Comparison of ENCODE assay signal across 37 cellular contexts in the genomic region with DNA sequence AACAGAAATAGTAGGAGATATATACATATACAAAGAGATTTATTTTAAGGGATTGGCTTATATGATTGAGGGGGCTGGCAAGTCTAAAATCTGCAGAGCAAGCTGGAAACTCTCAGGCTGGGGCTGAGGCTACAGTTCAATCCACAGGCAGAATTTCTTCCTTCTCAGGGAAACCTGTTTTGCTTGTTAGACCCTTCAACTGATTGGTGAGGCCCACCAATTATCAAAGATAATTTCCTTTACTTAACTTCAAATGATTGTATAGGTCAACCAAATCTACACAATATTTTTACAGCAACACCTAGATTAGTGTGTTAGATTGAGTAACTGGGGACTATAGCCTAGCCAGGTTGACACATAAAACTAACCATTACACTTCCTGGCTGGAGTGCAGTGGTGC. TPM values are rescaled to one million over a fixed set of nuclear protein-coding genes. Genes with fewer than 3 reads are reported as not detected.
A peak's percentile ranks its signal among the peaks of the same experiment; 100 is the strongest.
DNase-seq lines count a peak whose midpoint lies in the region; ATAC-seq, FAIRE-seq and TF ChIP-seq lines count a peak whose summit lies in the region.
"Had no signal": no experiment of that assay in that cellular context is flagged by ENCODE, and none has a peak within 500 bp of the region (broad histone marks: within the 10 kb centered on the region; RNA-seq: fewer than 3 reads in every experiment).

No MANE protein-coding gene starts in this region.

- no peak for ATAC-seq in K562
- ATAC-seq: A549; CD8-positive, alpha-beta T cell had no signal

- BruUV-seq in K562 (replicated peaks; lab: Mats Ljungman, UMichigan), result no TSS peak

- CTCF ChIA-PET in HEK293 (lab: Yijun Ruan, JAX), result interaction anchor here (0.6 to 4.0 kb wide), 2 partner anchors 16 to 811 kb away, joined by 3 to 18 read pairs; no protein-coding TSS in a partner anchor
- CTCF ChIA-PET in K562 (lab: Yijun Ruan, JAX; ENCODE audit: low intra/inter-chr PET ratio), result no interaction called here

- no peak for TF ChIP-seq CTCF in left ventricle myocardium inferior (IDR thresholded peaks at IDR 0.05; ENCODE audit: borderline replicate concordance)
- TF ChIP-seq CTCF in HEK293 (tag by site-specific recombination; IDR thresholded peaks at IDR 0.05), result no peak
- no peak for TF ChIP-seq CTCF in K562 (IDR thresholded peaks at IDR 0.05 in 2 of 3, conservative IDR thresholded peaks at IDR 0.05 in 1 of 3; ENCODE audit: insufficient read depth in 2 of 3, low read depth in 1 of 3, low read length in 3 of 3)

- TF ChIP-seq POLR2A in K562 (conservative IDR thresholded peaks at IDR 0.05), result no peak

- DNase-seq in cardiac septum (ENCODE audit: low spot score) (peak; percentile 17), left ventricle myocardium inferior (no peak), K562 (ENCODE audit: extremely low read depth in 1 of 4, low spot score in 3 of 4) (no peak), ureter (ENCODE audit: low spot score) (no peak), NCI-H446 treated with DMSO at 0.1 percent for 48 hours (lab: John Stamatoyannopoulos, UW) (no peak)
- no peak for DNase-seq in activated CD8-positive, alpha-beta memory T cell treated with anti-CD3 and anti-CD28 coated beads for 24 hours
- DNase-seq: 8988T; ACHN; AML-193; BE2C; C1 segment of cervical spinal cord; Caco-2; Calu3; CD4-positive, alpha-beta memory T cell; CD4-positive, alpha-beta T cell; CD4-positive, CD25-positive, alpha-beta regulatory T cell; CD8-positive, alpha-beta memory T cell; CD8-positive, alpha-beta T cell; COR-L47; DMS 273 treated with DMSO at 0.1 percent for 48 hours; DMS153; DMS53; DMS79; DMS79 treated with DMSO at 0.1 percent for 48 hours; DND-41; EL had no signal

- H3K4me3 ChIP-seq in left ventricle myocardium inferior (no peak overlapping the region), HEK293 (ENCODE audit: low read depth, low read length) (no peak overlapping the region), K562 (no peak overlapping the region), thymus (ENCODE audit: low read length) (no peak overlapping the region)
- H3K4me3 ChIP-seq: A549; BLaER1; BLaER1 treated with 17β-estradiol and CSF1 and Interleukin-3, amounts not matched to agents 10 nM and 100 nM had no signal

- no peaks in the 10 kb centered on the region for H4K20me1 ChIP-seq in K562 (replicated peaks; ENCODE audit: control insufficient read depth, insufficient read depth, low read length)
- H4K20me1 ChIP-seq: BLaER1; BLaER1 treated with 17β-estradiol and CSF1 and Interleukin-3, amounts not matched to agents 10 nM and 100 nM had no signal

- intact Hi-C loops in cardiac septum (cut with DNase I) (no loop called here), left ventricle myocardium inferior (cut with micrococcal nuclease) (no loop called here), K562 (cut with micrococcal nuclease) (no loop called here)

- FAIRE-seq in K562 (lab: Jason Lieb, UNC), result no peak
- FAIRE-seq: A204.1, A549, D721Med had no signal

- no peak for TF ChIP-seq EP300 in K562 (IDR thresholded peaks at IDR 0.05; ENCODE audit: low read length)

- H3K27ac ChIP-seq in left ventricle myocardium inferior (replicated peaks), result no peak overlapping the region
- H3K27ac ChIP-seq in HEK293 (ENCODE audit: extremely low read depth, low read depth, low read length), result no peak overlapping the region
- no peak overlapping the region for H3K27ac ChIP-seq in K562 (ENCODE audit: extremely low read depth, low read depth, low read length)
- peak overlapping the region; percentile 2 for H3K27ac ChIP-seq in thymus (ENCODE audit: low read depth)
- H3K27ac ChIP-seq: 22Rv1; A549; BLaER1; BLaER1 treated with 17β-estradiol and CSF1 and Interleukin-3, amounts not matched to agents 10 nM and 100 nM; C4-2B had no signal

- in situ Hi-C loops in K562 (cut with MboI), result no loop called here

- H3K36me3 ChIP-seq in left ventricle myocardium inferior (no peaks in the 10 kb centered on the region), HEK293 (ENCODE audit: control insufficient read depth in 2 of 2, insufficient read depth in 1 of 2, low read length in 2 of 2) (no peaks in the 10 kb centered on the region), K562 (ENCODE audit: control insufficient read depth, insufficient read depth, low read length) (no peaks in the 10 kb centered on the region), thymus (ENCODE audit: control insufficient read depth, insufficient read depth) (no peaks in the 10 kb centered on the region)
- H3K36me3 ChIP-seq: BE2C; BLaER1; BLaER1 treated with 17β-estradiol and CSF1 and Interleukin-3, amounts not matched to agents 10 nM and 100 nM had no signal

- H3K4me1 ChIP-seq in left ventricle myocardium inferior (peaks cover 8% of the 10 kb centered on the region), HEK293 (ENCODE audit: control insufficient read depth, insufficient read depth, low read length) (no peaks in the 10 kb centered on the region), K562 (replicated peaks in 1 of 2; ENCODE audit: control insufficient read depth in 2 of 2, insufficient read depth in 2 of 2, low read length in 2 of 2) (peaks cover 0 to 4% of the 10 kb centered on the region in 2 experiments; a peak in 3 of 5 replicates), thymus (ENCODE audit: control insufficient read depth, insufficient read depth, low read length) (peaks cover 7% of the 10 kb centered on the region)
- H3K4me1 ChIP-seq: A549, BE2C, BLaER1, Caco-2 had no signal

- H3K4me2 ChIP-seq in K562 (ENCODE audit: insufficient read depth, low read length), result no peak overlapping the region
- H3K4me2 ChIP-seq: A549; BLaER1; BLaER1 treated with 17β-estradiol and CSF1 and Interleukin-3, amounts not matched to agents 10 nM and 100 nM had no signal

- H3K9ac ChIP-seq in K562 (ENCODE audit: insufficient read depth in 1 of 2, low read depth in 2 of 2, low read length in 2 of 2), result no peak overlapping the region
- H3K9ac ChIP-seq: BLaER1; BLaER1 treated with 17β-estradiol and CSF1 and Interleukin-3, amounts not matched to agents 10 nM and 100 nM had no signal

- H3K9me3 ChIP-seq in left ventricle myocardium inferior (replicated peaks) (no peaks in the 10 kb centered on the region), HEK293 (ENCODE audit: control insufficient read depth, insufficient read depth, low read depth, low read length) (no peaks in the 10 kb centered on the region), K562 (replicated peaks; ENCODE audit: control insufficient read depth, insufficient read depth, low read depth, low read length) (no peaks in the 10 kb centered on the region), thymus (ENCODE audit: control insufficient read depth) (no peaks in the 10 kb centered on the region)
- H3K9me3 ChIP-seq: A549; BE2C; BLaER1; BLaER1 treated with 17β-estradiol and CSF1 and Interleukin-3, amounts not matched to agents 10 nM and 100 nM; Caco-2 had no signal

- TF ChIP-seq RAD21 in K562 (CRISPR knock-in tag; conservative IDR thresholded peaks at IDR 0.05 in 1 of 2, IDR thresholded peaks at IDR 0.05 in 1 of 2), result no peak

- no peaks in the 10 kb centered on the region for H3K9me1 ChIP-seq in K562 (ENCODE audit: control insufficient read depth, insufficient read depth, low read length)

- no peak overlapping the region for H2AFZ ChIP-seq in K562 (ENCODE audit: low read depth, low read length)

- peaks cover 21% of the 10 kb centered on the region for H3K27me3 ChIP-seq in left ventricle myocardium inferior (ENCODE audit: low read depth)
- H3K27me3 ChIP-seq in K562 (ENCODE audit: control insufficient read depth in 2 of 2, insufficient read depth in 2 of 2, low read length in 2 of 2), result peaks cover 16 to 17% of the 10 kb centered on the region in 2 experiments; a peak in 4 of 5 replicates
- H3K27me3 ChIP-seq in thymus (ENCODE audit: control insufficient read depth, insufficient read depth), result no peaks in the 10 kb centered on the region
- H3K27me3 ChIP-seq: BE2C; BLaER1; BLaER1 treated with 17β-estradiol and CSF1 and Interleukin-3, amounts not matched to agents 10 nM and 100 nM had no signal

- POLR2A ChIA-PET in HEK293 (lab: Yijun Ruan, JAX), result no interaction called here
- POLR2A ChIA-PET in K562 (lab: Yijun Ruan, JAX), result no interaction called here

- no peaks in the 10 kb centered on the region for H3K79me2 ChIP-seq in K562 (ENCODE audit: control insufficient read depth, insufficient read depth, low read length)

RNA-seq across cellular contexts. Expression of a gene that starts 4.7 kb away (rescaled TPM):
- total RNA-seq in cardiac septum (31.2 TPM), left ventricle myocardium inferior (22.4 TPM), K562 (2014; rRNA removed) (0.61 TPM in 1 of 2 replicates, not detected in the other), K562 (2014; rRNA removed; fragmentation: Illumina TruSeq; extraction: Trizol) (0.10 and 0.25 TPM in 2 replicates), K562 (2015; rRNA removed; fragmentation: Illumina TruSeq; extraction: Trizol) (0.07 TPM in 1 of 2 replicates, not detected in the other), K562 (2021) (0.27 and 0.62 TPM in 2 replicates), ureter (10.8 TPM)
- 0.60 TPM in 1 of 2 replicates, not detected in the other for total RNA-seq in K562 (2011; cell fraction: chromatin; rRNA removed; ENCODE audit: low replicate concordance)
- 1.2 TPM in 1 of 2 replicates, not detected in the other for total RNA-seq in K562 (2011; cell fraction: nucleolus; rRNA removed)
- not detected in 2 replicates for total RNA-seq in K562 (2011; cell fraction: nucleoplasm; rRNA removed)
- polyA plus RNA-seq in K562 (2011; rRNA removed) (0.08 and 0.52 TPM in 2 replicates), K562 (2014; fragmentation: Illumina TruSeq; extraction: Trizol) (0.10 and 0.12 TPM in 2 replicates), K562 (2014; fragmentation: Nextera tagmentation; extraction: Ambion mirVana) (under 1 TPM; 0.13 to 0.17 TPM), K562 (2014; rRNA removed) (0.49 TPM in 1 of 2 replicates, not detected in the other), thymus (6.1 TPM)
- 0.13 and 0.55 TPM in 2 replicates for polyA plus RNA-seq in K562 (2011; cell fraction: cytosol; rRNA removed)
- 0.44 and 0.97 TPM in 2 replicates for polyA plus RNA-seq in K562 (2011; cell fraction: nucleus; rRNA removed)
- polyA plus RNA-seq in K562 (2012), result 0.25 and 0.39 TPM in 2 replicates
- polyA minus RNA-seq in K562 (2011; rRNA and poly(A)+ RNA removed), result 0.14 TPM in 1 of 2 replicates, not detected in the other
- polyA minus RNA-seq in K562 (2011; cell fraction: cytosol; rRNA and poly(A)+ RNA removed), result not detected in 2 replicates
- polyA minus RNA-seq in K562 (2011; cell fraction: nucleus; rRNA and poly(A)+ RNA removed), result not detected in 2 replicates
- total RNA-seq: A673, Daoy had no signal

RNA-seq across cellular contexts. Expression of a gene that starts 43.8 kb away (rescaled TPM):
- 29.5 TPM for total RNA-seq in cardiac septum
- total RNA-seq in left ventricle myocardium inferior, result 28.4 TPM
- total RNA-seq in K562 (2011; cell fraction: chromatin; rRNA removed; ENCODE audit: low replicate concordance), result 6.6 and 8.0 TPM in 2 replicates
- 3.7 and 4.7 TPM in 2 replicates for total RNA-seq in K562 (2011; cell fraction: nucleolus; rRNA removed)
- total RNA-seq in K562 (2011; cell fraction: nucleoplasm; rRNA removed), result 8.6 and 13.1 TPM in 2 replicates
- total RNA-seq in K562 (2014; rRNA removed), result 2.5 and 2.7 TPM in 2 replicates
- total RNA-seq in K562 (2014; rRNA removed; fragmentation: Illumina TruSeq; extraction: Trizol), result 2.6 and 2.9 TPM in 2 replicates
- 3.5 and 4.4 TPM in 2 replicates for total RNA-seq in K562 (2015; rRNA removed; fragmentation: Illumina TruSeq; extraction: Trizol)
- 7.1 and 7.2 TPM in 2 replicates for total RNA-seq in K562 (2021)
- 3.0 and 4.8 TPM in 2 replicates for polyA plus RNA-seq in K562 (2011; rRNA removed)
- 4.2 and 4.7 TPM in 2 replicates for polyA plus RNA-seq in K562 (2011; cell fraction: cytosol; rRNA removed)
- polyA plus RNA-seq in K562 (2011; cell fraction: nucleus; rRNA removed), result 10.6 and 13.9 TPM in 2 replicates
- 5.3 and 8.3 TPM in 2 replicates for polyA plus RNA-seq in K562 (2012)
- 4.8 TPM in 2 replicates for polyA plus RNA-seq in K562 (2014; fragmentation: Illumina TruSeq; extraction: Trizol)
- under 1 TPM; 0.44 to 0.69 TPM for polyA plus RNA-seq in K562 (2014; fragmentation: Nextera tagmentation; extraction: Ambion mirVana)
- polyA plus RNA-seq in K562 (2014; rRNA removed), result 2.5 and 3.5 TPM in 2 replicates
- 3.7 and 4.9 TPM in 2 replicates for polyA minus RNA-seq in K562 (2011; rRNA and poly(A)+ RNA removed)
- polyA minus RNA-seq in K562 (2011; cell fraction: cytosol; rRNA and poly(A)+ RNA removed), result 3.2 and 3.5 TPM in 2 replicates
- polyA minus RNA-seq in K562 (2011; cell fraction: nucleus; rRNA and poly(A)+ RNA removed), result 3.6 and 4.6 TPM in 2 replicates
- polyA plus RNA-seq in thymus, result 6.8 TPM
- total RNA-seq in ureter, result 29.7 TPM
